12 cellular contexts compared by ENCODE assay signal in the genomic region with DNA sequence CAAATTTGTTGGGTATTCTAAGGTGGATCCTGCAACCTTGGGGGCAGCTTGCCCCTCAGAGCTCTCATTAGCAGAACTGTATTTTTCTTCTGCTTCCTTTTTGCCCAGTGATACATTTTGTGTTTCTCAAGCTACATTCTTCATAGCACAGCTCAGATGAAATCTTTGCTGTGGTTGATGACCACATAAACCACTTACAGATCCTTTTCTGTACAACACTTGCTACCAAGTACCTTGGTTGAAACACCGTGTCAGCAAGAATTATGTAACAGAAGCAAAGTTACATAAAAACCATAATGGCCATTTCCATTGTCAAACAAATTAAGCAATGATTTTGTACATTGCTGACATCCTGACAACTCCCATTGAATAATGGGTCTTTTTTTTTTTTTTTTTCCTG. TPM values are rescaled to one million over a fixed set of nuclear protein-coding genes. Genes with fewer than 3 reads are reported as not detected.
A peak's percentile ranks its signal among the peaks of the same experiment; 100 is the strongest.
DNase-seq lines count a peak whose midpoint lies in the region; ATAC-seq, FAIRE-seq and TF ChIP-seq lines count a peak whose summit lies in the region.
"Had no signal": no experiment of that assay in that cellular context is flagged by ENCODE, and none has a peak within 500 bp of the region (broad histone marks: within the 10 kb centered on the region; RNA-seq: fewer than 3 reads in every experiment).

No MANE protein-coding gene starts in this region.

- intact Hi-C loops in CD14-positive monocyte (cut with micrococcal nuclease) (no loop called here), IMR-90 (cut with micrococcal nuclease) (no loop called here), body of pancreas (cut with DNase I) (no loop called here), left ventricle myocardium inferior (cut with micrococcal nuclease) (no loop called here)

- no peak for TF ChIP-seq POLR2A in IMR-90 (IDR thresholded peaks at IDR 0.05; ENCODE audit: low read depth, low read length)
- no peak for TF ChIP-seq POLR2A in body of pancreas (IDR thresholded peaks at IDR 0.05)

- no peak overlapping the region for H2BK20ac ChIP-seq in IMR-90 (ENCODE audit: low read depth, low read length)

- H2BK5ac ChIP-seq in IMR-90 (ENCODE audit: low read depth, low read length, poor library complexity, severe bottlenecking) = no peak overlapping the region

- no peaks in the 10 kb centered on the region for H4K20me1 ChIP-seq in IMR-90 (ENCODE audit: insufficient read depth, low read length)
- H4K20me1 ChIP-seq: BLaER1 treated with 17β-estradiol and CSF1 and Interleukin-3, amounts not matched to agents 10 nM and 100 nM had no signal

- no peak overlapping the region for H2AFZ ChIP-seq in IMR-90 (replicated peaks; ENCODE audit: low read length, poor library complexity)

- WGBS in IMR-90 (ENCODE audit: extremely low coverage in 2 of 2, insufficient read length in 1 of 2), 2 experiments = no CpG with 5 or more reads among the region's 1 CpG
- 64 to 86% methylated on average over 1 of the region's 1 CpG for WGBS in body of pancreas, 2 donors

- ATAC-seq in GM21367 (IDR thresholded peaks at IDR 0.05; ENCODE audit: unreplicated experiment) (peak; percentile 73), IMR-90 (ENCODE audit: low read depth) (no peak), body of pancreas (no peak)

- H4K8ac ChIP-seq in IMR-90 (ENCODE audit: low read depth in 2 of 2, low read length in 2 of 2) = no peak overlapping the region

- H3K56ac ChIP-seq in IMR-90 (ENCODE audit: extremely low read depth, insufficient read depth, low read length) = no peak overlapping the region

- no peak for TF ChIP-seq RAD21 in IMR-90 (IDR thresholded peaks at IDR 0.05; ENCODE audit: low read length)

- POLR2A ChIA-PET in IMR-90 (lab: Charles Lee; ENCODE audit: unreplicated experiment) = no interaction called here

- peaks cover 69% of the 10 kb centered on the region for H3K4me1 Mint-ChIP-seq in CD14-positive monocyte
- peaks cover 9% of the 10 kb centered on the region for H3K4me1 Mint-ChIP-seq in nephron progenitor cell

- H2AK5ac ChIP-seq in IMR-90 (ENCODE audit: low read depth, low read length) = no peak overlapping the region

- in situ Hi-C loops in IMR-90 (cut with MboI; ENCODE audit: low sequenced_read_pairs) = no loop called here

- no peaks in the 10 kb centered on the region for H3K27me3 ChIP-seq in IMR-90 (ENCODE audit: control insufficient read depth, insufficient read depth, low read length)
- H3K27me3 ChIP-seq in bronchial epithelial cell (ENCODE audit: control insufficient read depth, insufficient read depth, low read length) = no peaks in the 10 kb centered on the region
- no peaks in the 10 kb centered on the region for H3K27me3 ChIP-seq in body of pancreas
- H3K27me3 ChIP-seq in left ventricle myocardium inferior (ENCODE audit: low read depth) = no peaks in the 10 kb centered on the region
- H3K27me3 ChIP-seq: BLaER1 treated with 17β-estradiol and CSF1 and Interleukin-3, amounts not matched to agents 10 nM and 100 nM had no signal

- no TSS peak for BruUV-seq in IMR-90 (replicated peaks; lab: Mats Ljungman, UMichigan)

- no peak overlapping the region for H2BK120ac ChIP-seq in IMR-90 (ENCODE audit: low read depth, low read length)

- CTCF ChIA-PET in IMR-90 (lab: Yijun Ruan, JAX) = no interaction called here

- DNase-seq in CD14-positive monocyte (ENCODE audit: low spot score) (no peak), IMR-90 (no peak), bronchial epithelial cell (ENCODE audit: low read depth) (peak; percentile 13), NCI-H2081 (lab: John Stamatoyannopoulos, UW) (no peak), body of pancreas (no peak), left ventricle myocardium inferior (no peak), nephron progenitor cell (no peak)
- DNase-seq: foreskin fibroblast, MM.1S had no signal

- no peak overlapping the region for H2AK9ac ChIP-seq in IMR-90 (replicated peaks; ENCODE audit: low read depth, low read length, poor library complexity)

- H3K79me1 ChIP-seq in IMR-90 (ENCODE audit: low read depth in 1 of 2, low read length in 2 of 2) = no peaks in the 10 kb centered on the region

- H3K4me2 ChIP-seq in IMR-90 (ENCODE audit: low read depth, low read length) = no peak overlapping the region

- peaks cover 0 to 1% (median 0%) of the 10 kb centered on the region in 3 donors for H3K27me3 Mint-ChIP-seq in CD14-positive monocyte (ENCODE audit: low read depth in 3 of 3)
- peaks cover 5% of the 10 kb centered on the region for H3K27me3 Mint-ChIP-seq in nephron progenitor cell (ENCODE audit: low read depth, poor library complexity)

- H3K4ac ChIP-seq in IMR-90 (ENCODE audit: low read depth, low read length) = no peak overlapping the region

- H3K27ac ChIP-seq in IMR-90 (ENCODE audit: insufficient read depth, low read length) (no peak overlapping the region), body of pancreas (no peak overlapping the region), left ventricle myocardium inferior (replicated peaks) (no peak overlapping the region)

- H3K4me1 ChIP-seq in IMR-90 (ENCODE audit: control insufficient read depth, insufficient read depth, low read length) (no peaks in the 10 kb centered on the region), body of pancreas (peaks cover 22% of the 10 kb centered on the region), left ventricle myocardium inferior (peaks cover 1% of the 10 kb centered on the region)

- FAIRE-seq in bronchial epithelial cell (lab: Jason Lieb, UNC) = no peak

- H3K9me1 ChIP-seq in IMR-90 (ENCODE audit: insufficient read depth, low read length) = no peaks in the 10 kb centered on the region

- H4K5ac ChIP-seq in IMR-90 (ENCODE audit: low read depth, low read length) = no peak overlapping the region

- H3K9ac ChIP-seq in IMR-90 (ENCODE audit: low read depth, low read length) = no peak overlapping the region
- H3K9ac ChIP-seq: BLaER1 treated with 17β-estradiol and CSF1 and Interleukin-3, amounts not matched to agents 10 nM and 100 nM had no signal

- no peaks in the 10 kb centered on the region for H3K36me3 ChIP-seq in IMR-90 (ENCODE audit: control insufficient read depth, insufficient read depth, low read length)
- no peaks in the 10 kb centered on the region for H3K36me3 ChIP-seq in bronchial epithelial cell (ENCODE audit: control insufficient read depth, insufficient read depth, low read length)
- H3K36me3 ChIP-seq in body of pancreas (replicated peaks in 1 of 2; ENCODE audit: insufficient read depth in 1 of 2, low read depth in 2 of 2) = no peaks in the 10 kb centered on the region
- no peaks in the 10 kb centered on the region for H3K36me3 ChIP-seq in left ventricle myocardium inferior
- H3K36me3 ChIP-seq: BLaER1 treated with 17β-estradiol and CSF1 and Interleukin-3, amounts not matched to agents 10 nM and 100 nM had no signal

- TF ChIP-seq CTCF in CD14-positive monocyte (IDR thresholded peaks at IDR 0.05) = no peak
- TF ChIP-seq CTCF in IMR-90 (conservative IDR thresholded peaks at IDR 0.05; ENCODE audit: low read depth, low read length) = no peak
- TF ChIP-seq CTCF in bronchial epithelial cell (IDR thresholded peaks at IDR 0.05; ENCODE audit: insufficient read depth, low read length, severe bottlenecking) = no peak
- no peak for TF ChIP-seq CTCF in body of pancreas (IDR thresholded peaks at IDR 0.05)
- TF ChIP-seq CTCF in left ventricle myocardium inferior (IDR thresholded peaks at IDR 0.05; ENCODE audit: borderline replicate concordance) = no peak
- no peak for TF ChIP-seq CTCF in nephron progenitor cell (IDR thresholded peaks at IDR 0.05)

- H3K4me3 ChIP-seq in IMR-90 (ENCODE audit: insufficient read depth, low read depth, low read length) (no peak overlapping the region), bronchial epithelial cell (ENCODE audit: low read depth, low read length) (no peak overlapping the region), body of pancreas (no peak overlapping the region), left ventricle myocardium inferior (no peak overlapping the region)
- H3K4me3 ChIP-seq: BLaER1 treated with 17β-estradiol and CSF1 and Interleukin-3, amounts not matched to agents 10 nM and 100 nM had no signal

- dilution Hi-C loops in IMR-90 (cut with HindIII; ENCODE audit: low sequenced_read_pairs, unreplicated experiment) = no loop called here

- no peak overlapping the region for H3K18ac ChIP-seq in IMR-90 (ENCODE audit: low read depth, low read length)

- no peak overlapping the region for H2BK15ac ChIP-seq in IMR-90 (ENCODE audit: low read depth, low read length)

- no peak overlapping the region for H4K91ac ChIP-seq in IMR-90 (ENCODE audit: insufficient read depth, low read depth, low read length)

- H3K23ac ChIP-seq in IMR-90 (ENCODE audit: low read depth, low read length) = no peak overlapping the region

- no peak overlapping the region for H3K14ac ChIP-seq in IMR-90 (replicated peaks; ENCODE audit: low read depth, low read length)

- peaks cover 9 to 11% of the 10 kb centered on the region in 2 donors for H3K36me3 Mint-ChIP-seq in CD14-positive monocyte
- no peaks in the 10 kb centered on the region for H3K36me3 Mint-ChIP-seq in nephron progenitor cell (ENCODE audit: low read depth)
- H3K36me3 Mint-ChIP-seq: activated naive CD4-positive, alpha-beta T cell treated with anti-CD3 and anti-CD28 coated beads, Interleukin-2, amount 50 U/mL, for 72 hours had no signal

- H3K4me3 Mint-ChIP-seq in CD14-positive monocyte (no peak overlapping the region), nephron progenitor cell (no peak overlapping the region)

- H3K9me3 ChIP-seq in IMR-90 (ENCODE audit: control insufficient read depth, insufficient read depth, low read length) (0 out of 2 replicates have a peak, but pooled peaks cover 2% of the 10 kb centered on the region), body of pancreas (no peaks in the 10 kb centered on the region), left ventricle myocardium inferior (replicated peaks) (no peaks in the 10 kb centered on the region)

- H3K9me3 Mint-ChIP-seq in CD14-positive monocyte (peaks cover 0 to 5% (median 4%) of the 10 kb centered on the region in 7 donors), nephron progenitor cell (no peaks in the 10 kb centered on the region)

- H3K27ac Mint-ChIP-seq in CD14-positive monocyte (peak overlapping the region; percentile 78 to 94 (median 88)), nephron progenitor cell (no peak overlapping the region)
- H3K27ac Mint-ChIP-seq: activated naive CD4-positive, alpha-beta T cell treated with anti-CD3 and anti-CD28 coated beads, Interleukin-2, amount 50 U/mL, for 72 hours had no signal

TF ChIP-seq in IMR-90, 13 proteins besides CTCF, POLR2A, EP300 and RAD21:
- no peak for TF ChIP-seq BHLHE40 (IDR thresholded peaks at IDR 0.05; ENCODE audit: low read depth, low read length)
- peak; percentile 11; the same call in 1 of the 2 replicates for TF ChIP-seq MAFK (IDR thresholded peaks at IDR 0.05; ENCODE audit: low read depth, low read length)
- TF ChIP-seq NFE2L2 (IDR thresholded peaks at IDR 0.05; ENCODE audit: low read depth, low read length) = no peak

RNA-seq across cellular contexts. Expression of gene PLBD1, which starts 9.7 kb away (rescaled TPM):
- 100 to 1,000 TPM; 543 to 876 TPM for polyA plus RNA-seq in CD14-positive monocyte
- total RNA-seq in IMR-90 (2012; rRNA removed) = under 0.01 TPM in 1 of 2 replicates, not detected in the other
- not detected in 2 replicates for polyA plus RNA-seq in IMR-90 (2012; rRNA removed)
- polyA plus RNA-seq in IMR-90 (2012; cell fraction: cytosol; rRNA removed) = 0.03 and 0.04 TPM in 2 replicates
- polyA plus RNA-seq in IMR-90 (2012; cell fraction: nucleus; rRNA removed; ENCODE audit: low replicate concordance) = 0.08 TPM in 1 of 2 replicates, not detected in the other
- total RNA-seq in bronchial epithelial cell = 1.1 and 5.4 TPM in 2 replicates
- 10 to 100 TPM in 1 of 2 donors, 1 to 10 TPM in 1; 4.6 to 14.5 TPM for total RNA-seq in body of pancreas
- 29.1 TPM for total RNA-seq in left ventricle myocardium inferior
- total RNA-seq: activated naive CD4-positive, alpha-beta T cell treated with anti-CD3 and anti-CD28 coated beads, Interleukin-2, amount 50 U/mL, for 72 hours had no signal
